11 cellular contexts compared by ENCODE assay signal in the genomic region with DNA sequence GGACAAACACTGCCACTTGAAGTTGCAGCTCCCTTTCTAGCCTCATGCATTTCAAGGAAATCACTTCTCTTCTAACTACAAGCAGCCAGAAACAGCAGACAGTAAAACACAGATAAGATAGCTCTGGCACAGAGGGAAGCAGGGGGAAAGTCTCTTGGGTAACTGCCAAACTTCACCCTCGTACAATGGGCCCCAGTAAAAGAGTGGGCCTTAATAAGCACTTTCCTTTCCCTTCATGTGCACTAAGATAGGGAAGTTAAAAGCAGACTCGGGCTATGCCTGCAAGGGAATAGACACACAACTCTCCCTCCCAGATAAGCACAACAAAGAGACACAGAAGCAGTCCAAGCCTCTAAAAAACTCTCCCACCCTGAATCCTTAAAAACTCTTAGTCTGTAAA. TPM values are rescaled to one million over a fixed set of nuclear protein-coding genes. Genes with fewer than 3 reads are reported as not detected.
"Had no signal": no experiment of that assay in that cellular context is flagged by ENCODE, and none has a peak within 500 bp of the region (broad histone marks: within the 10 kb centered on the region; RNA-seq: fewer than 3 reads in every experiment).

No MANE protein-coding gene starts in this region.

RNA-seq across cellular contexts. Expression of gene KRTAP4-5, which starts 4.2 kb away (rescaled TPM):
- total RNA-seq: esophagus muscularis mucosa; left lobe of liver; mammary epithelial cell; natural killer cell treated with Interleukin-12 subunit alpha and Interleukin-12 subunit beta and Interleukin-15 and Interleukin-18, amount 100 ng/mL, for 72 hours; occipital lobe; pancreas; prostate gland; right lobe of liver; subcutaneous adipose tissue; urinary bladder had no signal
- polyA plus RNA-seq: mammary epithelial cell, pancreas, thymus, urinary bladder had no signal

RNA-seq across cellular contexts. Expression of gene KRTAP4-4, which starts 6.7 kb away (rescaled TPM):
- total RNA-seq: esophagus muscularis mucosa; left lobe of liver; mammary epithelial cell; natural killer cell treated with Interleukin-12 subunit alpha and Interleukin-12 subunit beta and Interleukin-15 and Interleukin-18, amount 100 ng/mL, for 72 hours; occipital lobe; pancreas; prostate gland; right lobe of liver; subcutaneous adipose tissue; urinary bladder had no signal
- polyA plus RNA-seq: mammary epithelial cell, pancreas, thymus, urinary bladder had no signal

RNA-seq across cellular contexts. Expression of gene KRTAP4-6, which starts 13.5 kb away (rescaled TPM):
- total RNA-seq: esophagus muscularis mucosa; left lobe of liver; mammary epithelial cell; natural killer cell treated with Interleukin-12 subunit alpha and Interleukin-12 subunit beta and Interleukin-15 and Interleukin-18, amount 100 ng/mL, for 72 hours; occipital lobe; pancreas; prostate gland; right lobe of liver; subcutaneous adipose tissue; urinary bladder had no signal
- polyA plus RNA-seq: mammary epithelial cell, pancreas, thymus, urinary bladder had no signal

RNA-seq across cellular contexts. Expression of gene KRTAP4-3, which starts 14.2 kb away (rescaled TPM):
- total RNA-seq: esophagus muscularis mucosa; left lobe of liver; mammary epithelial cell; natural killer cell treated with Interleukin-12 subunit alpha and Interleukin-12 subunit beta and Interleukin-15 and Interleukin-18, amount 100 ng/mL, for 72 hours; occipital lobe; pancreas; prostate gland; right lobe of liver; subcutaneous adipose tissue; urinary bladder had no signal
- polyA plus RNA-seq: mammary epithelial cell, pancreas, thymus, urinary bladder had no signal

RNA-seq across cellular contexts. Expression of gene KRTAP4-2, which starts 24.2 kb away (rescaled TPM):
- total RNA-seq: esophagus muscularis mucosa; left lobe of liver; mammary epithelial cell; natural killer cell treated with Interleukin-12 subunit alpha and Interleukin-12 subunit beta and Interleukin-15 and Interleukin-18, amount 100 ng/mL, for 72 hours; occipital lobe; pancreas; prostate gland; right lobe of liver; subcutaneous adipose tissue; urinary bladder had no signal
- polyA plus RNA-seq: mammary epithelial cell, pancreas, thymus, urinary bladder had no signal
